1 cellular context compared by ENCODE assay signal in genomic region chr18:55465313-55465712, GRCh38.
TF ChIP-seq lines count a peak whose summit lies in the region.

No MANE protein-coding gene starts in this region.

TF ChIP-seq in IMR-90, 13 proteins besides CTCF, POLR2A, EP300 and RAD21:
- TF ChIP-seq FOS (IDR thresholded peaks at IDR 0.05; ENCODE audit: low read depth, low read length) (no peak), NFE2L2 (IDR thresholded peaks at IDR 0.05; ENCODE audit: low read depth, low read length) (no peak), RCOR1 (IDR thresholded peaks at IDR 0.05; ENCODE audit: insufficient replicate concordance, low read length) (no peak), SMC3 (IDR thresholded peaks at IDR 0.05; ENCODE audit: low read depth, low read length) (no peak), ELK1 (IDR thresholded peaks at IDR 0.05; ENCODE audit: borderline replicate concordance, low read depth, low read length) (no peak), CHD1 (IDR thresholded peaks at IDR 0.05; ENCODE audit: low read depth, low read length) (no peak), MAFK (IDR thresholded peaks at IDR 0.05; ENCODE audit: low read depth, low read length) (no peak), MXI1 (IDR thresholded peaks at IDR 0.05; ENCODE audit: borderline replicate concordance, low read depth, low read length) (no peak), MAZ (IDR thresholded peaks at IDR 0.05; ENCODE audit: borderline replicate concordance, low read depth, low read length) (no peak), RFX5 (IDR thresholded peaks at IDR 0.05; ENCODE audit: low read depth, low read length) (no peak), BHLHE40 (IDR thresholded peaks at IDR 0.05; ENCODE audit: low read depth, low read length) (no peak)
